In genomic region chr20:32510601-32511357, GRCh38 we compare ENCODE assay signal across 10 cellular contexts.
A peak's percentile ranks its signal among the peaks of the same experiment; 100 is the strongest.
DNase-seq lines count a peak whose midpoint lies in the region; ATAC-seq and TF ChIP-seq lines count a peak whose summit lies in the region.
"Had no signal": no experiment of that assay in that cellular context is flagged by ENCODE, and none has a peak within 500 bp of the region (broad histone marks: within the 10 kb centered on the region; RNA-seq: fewer than 3 reads in every experiment).

No MANE protein-coding gene starts in this region.

- no peaks in the 10 kb centered on the region for H3K79me2 ChIP-seq in PC-9 (ENCODE audit: low read depth)

- 21% methylated on average over 17 of the region's 17 CpGs for WGBS in thymus

- H3K27me3 ChIP-seq in left lung: no peaks in the 10 kb centered on the region
- H3K27me3 ChIP-seq in thymus (ENCODE audit: control insufficient read depth, insufficient read depth): no peaks in the 10 kb centered on the region
- H3K27me3 ChIP-seq in PC-9 (ENCODE audit: insufficient read depth, low read depth): no peaks in the 10 kb centered on the region
- H3K27me3 ChIP-seq: vagina had no signal

- CTCF ChIA-PET in activated CD8-positive, alpha-beta memory T cell treated with anti-CD3 and anti-CD28 coated beads, Interleukin-2, amount 10 ng/mL, durations not matched to agents 7 days and 5 days (lab: Charles Lee): interaction anchor here (2.6 to 4.3 kb wide), 2 partner anchors 12 to 142 kb away, joined by 8 to 15 read pairs; no protein-coding TSS in a partner anchor
- CTCF ChIA-PET in activated CD8-positive, alpha-beta T cell treated with anti-CD3 and anti-CD28 coated beads, Interleukin-2, amount 10 ng/mL, durations not matched to agents 7 days and 5 days (lab: Charles Lee): interaction anchor here (1.1 to 5.1 kb wide), 6 partner anchors 10 to 163 kb away, joined by 4 to 30 read pairs (median 5); partner anchors contain the start of gene C20orf203
- CTCF ChIA-PET in PC-9 (lab: Charles Lee): no interaction called here

- no peaks in the 10 kb centered on the region for H3F3A ChIP-seq in PC-9 (ENCODE audit: insufficient read depth, low read depth)

- peak overlapping the region; percentile 62 for H3K27ac Mint-ChIP-seq in activated CD8-positive, alpha-beta memory T cell treated with anti-CD3 and anti-CD28 coated beads, Interleukin-2, amount 10 ng/mL, durations not matched to agents 7 days and 5 days
- peak overlapping the region; percentile 87 for H3K27ac Mint-ChIP-seq in activated CD8-positive, alpha-beta T cell treated with anti-CD3 and anti-CD28 coated beads, Interleukin-2, amount 10 ng/mL, durations not matched to agents 7 days and 5 days

- peaks cover 27% of the 10 kb centered on the region for H3K4me1 Mint-ChIP-seq in activated CD8-positive, alpha-beta memory T cell treated with anti-CD3 and anti-CD28 coated beads, Interleukin-2, amount 10 ng/mL, durations not matched to agents 7 days and 5 days
- H3K4me1 Mint-ChIP-seq in activated CD8-positive, alpha-beta T cell treated with anti-CD3 and anti-CD28 coated beads, Interleukin-2, amount 10 ng/mL, durations not matched to agents 7 days and 5 days (ENCODE audit: low read depth): peaks cover 86% of the 10 kb centered on the region

- no peak overlapping the region for H3K4me2 ChIP-seq in PC-9

- H3K9me3 Mint-ChIP-seq in activated CD8-positive, alpha-beta memory T cell treated with anti-CD3 and anti-CD28 coated beads, Interleukin-2, amount 10 ng/mL, durations not matched to agents 7 days and 5 days (ENCODE audit: low read depth): no peaks in the 10 kb centered on the region
- no peaks in the 10 kb centered on the region for H3K9me3 Mint-ChIP-seq in activated CD8-positive, alpha-beta T cell treated with anti-CD3 and anti-CD28 coated beads, Interleukin-2, amount 10 ng/mL, durations not matched to agents 7 days and 5 days (ENCODE audit: insufficient read depth)

- BruUV-seq in PC-9 (replicated peaks; lab: Mats Ljungman, UMichigan): no TSS peak

- H3K9me3 ChIP-seq in left lung (no peaks in the 10 kb centered on the region), thymus (ENCODE audit: control insufficient read depth) (no peaks in the 10 kb centered on the region), PC-9 (ENCODE audit: insufficient read depth, low read depth) (no peaks in the 10 kb centered on the region)
- H3K9me3 ChIP-seq: vagina had no signal

- H3K27ac ChIP-seq in left lung: peak overlapping the region in 1 of 2 donors; percentile 50
- peak overlapping the region; percentile 95 for H3K27ac ChIP-seq in thymus (ENCODE audit: low read depth)
- no peak overlapping the region for H3K27ac ChIP-seq in PC-9
- H3K27ac ChIP-seq: vagina had no signal

- POLR2A ChIA-PET in activated CD8-positive, alpha-beta T cell treated with anti-CD3 and anti-CD28 coated beads, Interleukin-2, amount 10 ng/mL, durations not matched to agents 7 days and 5 days (lab: Charles Lee): interaction anchor here (1.6 to 1.9 kb wide), 2 partner anchors 26 to 29 kb away, joined by 7 to 10 read pairs; no protein-coding TSS in a partner anchor
- POLR2A ChIA-PET in PC-9 (lab: Charles Lee; ENCODE audit: unreplicated experiment): no interaction called here

- intact Hi-C loops in left lung (cut with DNase I): no loop called here
- intact Hi-C loops in PC-9 (cut with micrococcal nuclease; ENCODE audit: unreplicated experiment): no loop called here

- peaks cover 1% of the 10 kb centered on the region for H3K36me3 Mint-ChIP-seq in activated CD8-positive, alpha-beta memory T cell treated with anti-CD3 and anti-CD28 coated beads, Interleukin-2, amount 10 ng/mL, durations not matched to agents 7 days and 5 days
- H3K36me3 Mint-ChIP-seq in activated CD8-positive, alpha-beta T cell treated with anti-CD3 and anti-CD28 coated beads, Interleukin-2, amount 10 ng/mL, durations not matched to agents 7 days and 5 days (ENCODE audit: low read depth): peaks cover 53% of the 10 kb centered on the region

- H3K27me3 Mint-ChIP-seq in activated CD8-positive, alpha-beta memory T cell treated with anti-CD3 and anti-CD28 coated beads, Interleukin-2, amount 10 ng/mL, durations not matched to agents 7 days and 5 days: no peaks in the 10 kb centered on the region
- no peaks in the 10 kb centered on the region for H3K27me3 Mint-ChIP-seq in activated CD8-positive, alpha-beta T cell treated with anti-CD3 and anti-CD28 coated beads, Interleukin-2, amount 10 ng/mL, durations not matched to agents 7 days and 5 days (ENCODE audit: low read depth)

- TF ChIP-seq CTCF in left lung (IDR thresholded peaks at IDR 0.05) (no peak), PC-9 (conservative IDR thresholded peaks at IDR 0.05) (no peak)

- H3K9me2 ChIP-seq in PC-9 (ENCODE audit: insufficient read depth): no peaks in the 10 kb centered on the region

- H4K20me1 ChIP-seq in PC-9 (ENCODE audit: insufficient read depth): no peaks in the 10 kb centered on the region

- H3K36me3 ChIP-seq in left lung: no peaks in the 10 kb centered on the region
- H3K36me3 ChIP-seq in thymus (ENCODE audit: control insufficient read depth, insufficient read depth): peaks cover 5% of the 10 kb centered on the region
- H3K36me3 ChIP-seq in PC-9 (ENCODE audit: low read depth): no peaks in the 10 kb centered on the region
- H3K36me3 ChIP-seq: vagina had no signal

- H3K4me3 ChIP-seq in left lung: no peak overlapping the region
- H3K4me3 ChIP-seq in thymus (ENCODE audit: low read length): peak overlapping the region; percentile 54
- no peak overlapping the region for H3K4me3 ChIP-seq in PC-9
- H3K4me3 ChIP-seq: vagina had no signal

- ATAC-seq in activated CD8-positive, alpha-beta memory T cell treated with anti-CD3 and anti-CD28 coated beads, Interleukin-2, amount 10 ng/mL, durations not matched to agents 7 days and 5 days: no peak
- peak; percentile 16 for ATAC-seq in activated CD8-positive, alpha-beta T cell treated with anti-CD3 and anti-CD28 coated beads, Interleukin-2, amount 10 ng/mL, durations not matched to agents 7 days and 5 days
- ATAC-seq in left lung: peak; percentile 63

- H2AFZ ChIP-seq in PC-9: no peak overlapping the region

- peak overlapping the region; percentile 29 for H3K4me3 Mint-ChIP-seq in activated CD8-positive, alpha-beta memory T cell treated with anti-CD3 and anti-CD28 coated beads, Interleukin-2, amount 10 ng/mL, durations not matched to agents 7 days and 5 days
- H3K4me3 Mint-ChIP-seq in activated CD8-positive, alpha-beta T cell treated with anti-CD3 and anti-CD28 coated beads, Interleukin-2, amount 10 ng/mL, durations not matched to agents 7 days and 5 days: peak overlapping the region; percentile 71

- no peak for DNase-seq in activated CD8-positive, alpha-beta memory T cell treated with anti-CD3 and anti-CD28 coated beads, Interleukin-2, amount 10 ng/mL, durations not matched to agents 7 days and 5 days
- no peak for DNase-seq in activated CD8-positive, alpha-beta memory T cell treated with anti-CD3 and anti-CD28 coated beads, Interleukin-2, amount 50 U/mL, for 48 hours
- DNase-seq in activated CD8-positive, alpha-beta T cell treated with anti-CD3 and anti-CD28 coated beads, Interleukin-2, amount 10 ng/mL, durations not matched to agents 7 days and 5 days: no peak
- DNase-seq in left lung: peak in 1 of 2 donors; percentile 45
- no peak for DNase-seq in PC-9
- DNase-seq in DMS 273 (lab: John Stamatoyannopoulos, UW; ENCODE audit: unreplicated experiment): no peak
- no peak for DNase-seq in UCSD-AML1 (lab: John Stamatoyannopoulos, UW; ENCODE audit: unreplicated experiment)
- DNase-seq: central memory CD4-positive, alpha-beta T cell had no signal

- H3K4me1 ChIP-seq in left lung (peaks cover 3 to 68% of the 10 kb centered on the region in 2 donors), thymus (ENCODE audit: control insufficient read depth, insufficient read depth, low read length) (peaks cover 36% of the 10 kb centered on the region), PC-9 (replicated peaks; ENCODE audit: insufficient read depth) (no peaks in the 10 kb centered on the region)
